ENCODE assay signal across 17 cellular contexts in the genomic region with DNA sequence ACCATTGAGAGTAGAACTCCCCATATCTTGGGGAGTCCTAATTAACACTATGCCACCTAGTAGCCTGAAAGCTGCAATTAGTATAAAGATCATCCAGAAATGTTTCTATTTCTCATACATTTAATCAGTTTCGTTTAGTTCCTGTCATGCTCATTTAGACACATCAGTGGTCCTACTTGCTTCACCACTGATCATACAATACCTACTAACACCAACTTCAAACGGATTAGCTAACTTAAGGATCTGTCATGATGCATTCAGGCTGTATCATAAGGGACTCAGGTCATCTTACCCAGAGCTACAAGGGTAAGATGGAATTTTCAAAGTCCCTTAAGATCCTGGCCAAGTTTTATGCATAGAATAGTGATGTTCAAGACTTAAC. TPM values are rescaled to one million over a fixed set of nuclear protein-coding genes. Genes with fewer than 3 reads are reported as not detected.
DNase-seq lines count a peak whose midpoint lies in the region; ATAC-seq, FAIRE-seq and TF ChIP-seq lines count a peak whose summit lies in the region.
"Had no signal": no experiment of that assay in that cellular context is flagged by ENCODE, and none has a peak within 500 bp of the region (broad histone marks: within the 10 kb centered on the region; RNA-seq: fewer than 3 reads in every experiment).

No MANE protein-coding gene starts in this region.

- H3K9me3 ChIP-seq in CD4-positive, alpha-beta memory T cell (ENCODE audit: control insufficient read depth in 1 of 2, low read length in 2 of 2): no peaks in the 10 kb centered on the region
- H3K9me3 ChIP-seq in naive thymus-derived CD4-positive, alpha-beta T cell (ENCODE audit: control insufficient read depth in 2 of 3, low read length in 3 of 3): no peaks in the 10 kb centered on the region
- H3K9me3 ChIP-seq: breast epithelium, thoracic aorta had no signal

- POLR2A ChIA-PET in CD4-positive, alpha-beta memory T cell (lab: Charles Lee; ENCODE audit: partially characterized antibody): interaction anchor here (0.6 to 8.1 kb wide), 18 partner anchors 6 to 211 kb away, joined by 3 to 113 read pairs (median 5); a partner anchor contains a TSS
- POLR2A ChIA-PET in activated CD4-positive, alpha-beta memory T cell treated with anti-CD3 and anti-CD28 coated beads, Interleukin-2, amount 10 ng/mL, durations not matched to agents 7 days and 5 days (lab: Charles Lee): interaction anchor here (1.1 to 13.9 kb wide), 15 partner anchors 6 to 369 kb away, joined by 3 to 364 read pairs (median 6); a partner anchor contains a TSS
- POLR2A ChIA-PET in naive thymus-derived CD4-positive, alpha-beta T cell (lab: Charles Lee): interaction anchor here (1.3 to 10.0 kb wide), 4 partner anchors 6 to 143 kb away, joined by 3 to 91 read pairs (median 4); a partner anchor contains a TSS

- H3K9me3 Mint-ChIP-seq in CD4-positive, alpha-beta memory T cell: peaks cover 0 to 10% (median 0%) of the 10 kb centered on the region in 8 donors
- no peaks in the 10 kb centered on the region for H3K9me3 Mint-ChIP-seq in activated CD4-positive, alpha-beta memory T cell treated with anti-CD3 and anti-CD28 coated beads, Interleukin-2, amount 10 ng/mL, durations not matched to agents 7 days and 5 days
- peaks cover 0 to 4% (median 0%) of the 10 kb centered on the region in 11 donors for H3K9me3 Mint-ChIP-seq in naive thymus-derived CD4-positive, alpha-beta T cell

- no peak for ATAC-seq in naive thymus-derived CD4-positive, alpha-beta T cell
- ATAC-seq in GM21737 (IDR thresholded peaks at IDR 0.05; ENCODE audit: unreplicated experiment): no peak
- ATAC-seq in HG02642 (IDR thresholded peaks at IDR 0.05; ENCODE audit: poor library complexity, unreplicated experiment): no peak
- ATAC-seq: left colon had no signal

- no peaks in the 10 kb centered on the region for H3K27me3 ChIP-seq in CD4-positive, alpha-beta memory T cell (ENCODE audit: insufficient read depth, low read length)
- H3K27me3 ChIP-seq in naive thymus-derived CD4-positive, alpha-beta T cell (ENCODE audit: control insufficient read depth in 2 of 2, insufficient read depth in 2 of 2, low read length in 2 of 2): no peaks in the 10 kb centered on the region
- H3K27me3 ChIP-seq: breast epithelium had no signal

- DNase-seq in CD4-positive, alpha-beta memory T cell: no peak
- no peak for DNase-seq in GM12891 (ENCODE audit: insufficient read length, low spot score)
- DNase-seq in activated CD4-positive, alpha-beta memory T cell treated with anti-CD3 and anti-CD28 coated beads, Interleukin-2, amount 10 ng/mL, durations not matched to agents 7 days and 5 days: no peak
- DNase-seq in naive thymus-derived CD4-positive, alpha-beta T cell: no peak
- DNase-seq in NCI-H2227 (lab: John Stamatoyannopoulos, UW; ENCODE audit: unreplicated experiment): no peak
- DNase-seq: activated CD4-positive, alpha-beta T cell treated with anti-CD3 and anti-CD28 coated beads, Interleukin-2, amount 50 U/mL, for 1 hour; C1 segment of cervical spinal cord; hypothalamus; left colon; NCI-H1694 treated with DMSO at 0.1 percent for 48 hours; SHP77; stimulated activated CD4-positive, alpha-beta T cell treated with anti-CD3 and anti-CD28 coated beads, Interleukin-15, amount 100 ng/mL, for 24 hours; T1000 had no signal

- no peak for TF ChIP-seq POLR2A in GM12891 (IDR thresholded peaks at IDR 0.05; ENCODE audit: low read depth, low read length)

- FAIRE-seq in GM12891 (lab: Jason Lieb, UNC): no peak

- H3K4me1 ChIP-seq in CD4-positive, alpha-beta memory T cell (ENCODE audit: insufficient read depth, low read length): peaks cover 87% of the 10 kb centered on the region
- H3K4me1 ChIP-seq in naive thymus-derived CD4-positive, alpha-beta T cell (ENCODE audit: control insufficient read depth in 2 of 2, insufficient read depth in 2 of 2, low read length in 2 of 2): peaks cover 40 to 41% of the 10 kb centered on the region in 2 donors

- H3K27me3 Mint-ChIP-seq in CD4-positive, alpha-beta memory T cell: no peaks in the 10 kb centered on the region
- no peaks in the 10 kb centered on the region for H3K27me3 Mint-ChIP-seq in activated CD4-positive, alpha-beta memory T cell treated with anti-CD3 and anti-CD28 coated beads, Interleukin-2, amount 10 ng/mL, durations not matched to agents 7 days and 5 days
- H3K27me3 Mint-ChIP-seq in naive thymus-derived CD4-positive, alpha-beta T cell: no peaks in the 10 kb centered on the region

- no peak overlapping the region for H3K4me3 Mint-ChIP-seq in CD4-positive, alpha-beta memory T cell
- H3K4me3 Mint-ChIP-seq in activated CD4-positive, alpha-beta memory T cell treated with anti-CD3 and anti-CD28 coated beads, Interleukin-2, amount 10 ng/mL, durations not matched to agents 7 days and 5 days: no peak overlapping the region
- H3K4me3 Mint-ChIP-seq in naive thymus-derived CD4-positive, alpha-beta T cell: peak overlapping the region in 2 of 10 donors; percentile 5 to 7

- no peak overlapping the region for H3K27ac ChIP-seq in CD4-positive, alpha-beta memory T cell (ENCODE audit: low read depth, low read length)
- H3K27ac ChIP-seq in naive thymus-derived CD4-positive, alpha-beta T cell (ENCODE audit: low read depth, low read length): peak overlapping the region; percentile 2
- H3K27ac ChIP-seq: breast epithelium, thoracic aorta had no signal

- peaks cover 66% of the 10 kb centered on the region for H3K36me3 ChIP-seq in CD4-positive, alpha-beta memory T cell (ENCODE audit: insufficient read depth, low read length)
- peaks cover 45 to 67% (median 58%) of the 10 kb centered on the region in 3 experiments for H3K36me3 ChIP-seq in naive thymus-derived CD4-positive, alpha-beta T cell (ENCODE audit: control insufficient read depth in 2 of 3, insufficient read depth in 3 of 3, low read length in 3 of 3)

- H3K27ac Mint-ChIP-seq in CD4-positive, alpha-beta memory T cell: peak overlapping the region in 6 of 7 donors; percentile 43 to 99 (median 58)
- peak overlapping the region; percentile 47 for H3K27ac Mint-ChIP-seq in activated CD4-positive, alpha-beta memory T cell treated with anti-CD3 and anti-CD28 coated beads, Interleukin-2, amount 10 ng/mL, durations not matched to agents 7 days and 5 days
- peak overlapping the region in 3 of 9 donors; percentile 13 to 75 (median 49) for H3K27ac Mint-ChIP-seq in naive thymus-derived CD4-positive, alpha-beta T cell

- CTCF ChIA-PET in CD4-positive, alpha-beta memory T cell (lab: Charles Lee; ENCODE audit: partially characterized antibody): interaction anchor here (1.0 to 8.7 kb wide), 15 partner anchors 9 to 485 kb away, joined by 3 to 138 read pairs (median 4); no protein-coding TSS in a partner anchor
- CTCF ChIA-PET in activated CD4-positive, alpha-beta memory T cell treated with anti-CD3 and anti-CD28 coated beads, Interleukin-2, amount 10 ng/mL, durations not matched to agents 7 days and 5 days (lab: Charles Lee): interaction anchor here (0.8 to 8.1 kb wide), 10 partner anchors 13 to 212 kb away, joined by 3 to 88 read pairs (median 4); no protein-coding TSS in a partner anchor
- CTCF ChIA-PET in naive thymus-derived CD4-positive, alpha-beta T cell (lab: Charles Lee): interaction anchor here (0.6 to 2.2 kb wide), 9 partner anchors 10 to 208 kb away, joined by 3 to 12 read pairs (median 6); no protein-coding TSS in a partner anchor

- intact Hi-C loops in CD4-positive, alpha-beta memory T cell (cut with micrococcal nuclease): loop anchor here (1.0 to 5.0 kb wide), 3 partner anchors 15 to 427 kb away; a partner anchor contains a TSS
- intact Hi-C loops in naive thymus-derived CD4-positive, alpha-beta T cell (cut with micrococcal nuclease): loop anchor here in 1 of 2 donors (1.0 to 10.0 kb wide), 4 partner anchors 16 to 1660 kb away; a partner anchor contains a TSS

- H3K4me3 ChIP-seq in CD4-positive, alpha-beta memory T cell (ENCODE audit: low read length in 2 of 2): no peak overlapping the region
- H3K4me3 ChIP-seq in naive thymus-derived CD4-positive, alpha-beta T cell (ENCODE audit: low read length): no peak overlapping the region
- H3K4me3 ChIP-seq: breast epithelium, thoracic aorta had no signal

- peaks cover 55 to 93% (median 63%) of the 10 kb centered on the region in 4 donors for H3K4me1 Mint-ChIP-seq in CD4-positive, alpha-beta memory T cell
- peaks cover 78% of the 10 kb centered on the region for H3K4me1 Mint-ChIP-seq in activated CD4-positive, alpha-beta memory T cell treated with anti-CD3 and anti-CD28 coated beads, Interleukin-2, amount 10 ng/mL, durations not matched to agents 7 days and 5 days
- peaks cover 41 to 78% (median 65%) of the 10 kb centered on the region in 7 donors for H3K4me1 Mint-ChIP-seq in naive thymus-derived CD4-positive, alpha-beta T cell

- peaks cover 57 to 85% of the 10 kb centered on the region in 2 donors for H3K36me3 Mint-ChIP-seq in CD4-positive, alpha-beta memory T cell
- peaks cover 79% of the 10 kb centered on the region for H3K36me3 Mint-ChIP-seq in activated CD4-positive, alpha-beta memory T cell treated with anti-CD3 and anti-CD28 coated beads, Interleukin-2, amount 10 ng/mL, durations not matched to agents 7 days and 5 days (ENCODE audit: low read depth)
- H3K36me3 Mint-ChIP-seq in naive thymus-derived CD4-positive, alpha-beta T cell: peaks cover 9 to 54% (median 41%) of the 10 kb centered on the region in 5 donors

TF ChIP-seq in GM12891, 5 proteins besides CTCF, POLR2A, EP300 and RAD21:
- TF ChIP-seq SPI1 (IDR thresholded peaks at IDR 0.05; ENCODE audit: low read depth, low read length): no peak
- peak; percentile 58; the same call in 1 of the 2 replicates for TF ChIP-seq POLR2AphosphoS5 (IDR thresholded peaks at IDR 0.05; ENCODE audit: low read depth, low read length)

RNA-seq across cellular contexts. Expression of a gene that starts 6.8 kb away (rescaled TPM):
- total RNA-seq in CD4-positive, alpha-beta memory T cell: 100 to 1,000 TPM; 314 to 333 TPM
- polyA plus RNA-seq in CD4-positive, alpha-beta memory T cell: 100 to 1,000 TPM; 177 to 202 TPM
- polyA plus RNA-seq in GM12891 (2012; ENCODE audit: low read depth, missing spikeins): 278 TPM
- 100 to 1,000 TPM; 243 to 249 TPM for total RNA-seq in activated CD4-positive, alpha-beta memory T cell treated with anti-CD3 and anti-CD28 coated beads, Interleukin-2, amount 10 ng/mL, durations not matched to agents 7 days and 5 days
- 100 to 1,000 TPM; 259 to 503 (median 310) TPM for total RNA-seq in naive thymus-derived CD4-positive, alpha-beta T cell
- polyA plus RNA-seq in naive thymus-derived CD4-positive, alpha-beta T cell: 100 to 1,000 TPM; 197 to 224 TPM

RNA-seq across cellular contexts. Expression of a gene that starts 33.6 kb away (rescaled TPM):
- total RNA-seq in CD4-positive, alpha-beta memory T cell: 10 to 100 TPM; 15.1 to 15.5 TPM
- polyA plus RNA-seq in CD4-positive, alpha-beta memory T cell: 10 to 100 TPM in 1 of 2 donors, 1 to 10 TPM in 1; 5.9 to 15.5 TPM
- 13.5 TPM for polyA plus RNA-seq in GM12891 (2012; ENCODE audit: low read depth, missing spikeins)
- total RNA-seq in activated CD4-positive, alpha-beta memory T cell treated with anti-CD3 and anti-CD28 coated beads, Interleukin-2, amount 10 ng/mL, durations not matched to agents 7 days and 5 days: 10 to 100 TPM; 12.0 to 15.3 TPM
- 10 to 100 TPM in 3 of 5 experiments, 1 to 10 TPM in 2; 4.0 to 16.6 (median 13.7) TPM for total RNA-seq in naive thymus-derived CD4-positive, alpha-beta T cell
- 10 to 100 TPM; 11.2 to 11.4 TPM for polyA plus RNA-seq in naive thymus-derived CD4-positive, alpha-beta T cell
